In genomic region chr10:17227367-17228080, GRCh38 we compare ENCODE assay signal across 8 cellular contexts.
A peak's percentile ranks its signal among the peaks of the same experiment; 100 is the strongest.
DNase-seq lines count a peak whose midpoint lies in the region; ATAC-seq and TF ChIP-seq lines count a peak whose summit lies in the region.

No MANE protein-coding gene starts in this region.

- peaks cover 8% of the 10 kb centered on the region for H3K4me1 ChIP-seq in parathyroid adenoma

- H3K4me2 ChIP-seq in SU-DHL-6 (ENCODE audit: low read depth, low read length, poor library complexity, severe bottlenecking), result peak overlapping the region; percentile 65
- peak overlapping the region; percentile 58 for H3K4me2 ChIP-seq in parathyroid adenoma (ENCODE audit: low read length)

- no peaks in the 10 kb centered on the region for H3K27me3 ChIP-seq in SU-DHL-6 (ENCODE audit: low read length)
- H3K27me3 ChIP-seq in parathyroid adenoma (ENCODE audit: control insufficient read depth, insufficient read depth, low read length), result no peaks in the 10 kb centered on the region

- H3F3A ChIP-seq in SU-DHL-6 (ENCODE audit: insufficient read depth), result peaks cover 22% of the 10 kb centered on the region

- no peaks in the 10 kb centered on the region for H3K9me2 ChIP-seq in SU-DHL-6 (replicated peaks; ENCODE audit: insufficient read depth, low read length)

- H3K4me3 ChIP-seq in SU-DHL-6 (ENCODE audit: insufficient read depth, low read length, poor library complexity, severe bottlenecking) (peak overlapping the region; percentile 81), epithelial cell of esophagus (ENCODE audit: low read length) (no peak overlapping the region), parathyroid adenoma (ENCODE audit: low read depth, low read length) (peak overlapping the region; percentile 56)

- H3K27ac ChIP-seq in SU-DHL-6 (ENCODE audit: low read depth, low read length), result peak overlapping the region; percentile 90
- H3K27ac ChIP-seq in parathyroid adenoma, result peak overlapping the region; percentile 76

- H3K36me3 ChIP-seq in SU-DHL-6 (ENCODE audit: low read length) (peaks cover 17% of the 10 kb centered on the region), parathyroid adenoma (ENCODE audit: control insufficient read depth, insufficient read depth, low read length) (no peaks in the 10 kb centered on the region)

- H4K20me1 ChIP-seq in SU-DHL-6 (ENCODE audit: low read depth, low read length), result peaks cover 8% of the 10 kb centered on the region

- H3K79me2 ChIP-seq in SU-DHL-6 (ENCODE audit: insufficient read depth, low read length) (peaks cover 8% of the 10 kb centered on the region; the same call in 1 of the 2 replicates), parathyroid adenoma (no peaks in the 10 kb centered on the region)

- H2AFZ ChIP-seq in SU-DHL-6 (ENCODE audit: low read depth, low read length, severe bottlenecking) (peak overlapping the region; percentile 93), parathyroid adenoma (peak overlapping the region; percentile 83)

- TF ChIP-seq CTCF in SU-DHL-6 (IDR thresholded peaks at IDR 0.05; ENCODE audit: insufficient read depth, low read length, poor library complexity, severe bottlenecking), result no peak
- TF ChIP-seq CTCF in epithelial cell of esophagus (IDR thresholded peaks at IDR 0.05; ENCODE audit: insufficient read depth, low read depth, low read length, missing control alignments), result peak; percentile 25
- TF ChIP-seq CTCF in parathyroid adenoma (IDR thresholded peaks at IDR 0.05), result peak; percentile 37

- no peaks in the 10 kb centered on the region for H3K9me3 ChIP-seq in SU-DHL-6 (ENCODE audit: insufficient read depth, low read length)
- no peaks in the 10 kb centered on the region for H3K9me3 ChIP-seq in parathyroid adenoma (ENCODE audit: control insufficient read depth, low read length)

- DNase-seq in stimulated activated CD4-positive, alpha-beta T cell treated with anti-CD3 and anti-CD28 coated beads, Interleukin-1b, Interleukin-23, amount 100 ng/mL, for 48 hours, result peak; percentile 7
- no peak for DNase-seq in stimulated activated CD4-positive, alpha-beta T cell treated with anti-CD3 and anti-CD28 coated beads, Interleukin-4, amount 100 ng/mL, for 4 hours
- DNase-seq in epithelial cell of esophagus (ENCODE audit: low read depth) (no peak), NCI-H1092 treated with DMSO at 0.1 percent for 48 hours (lab: John Stamatoyannopoulos, UW) (no peak), iPS-NIHi7 (ENCODE audit: extremely low spot score) (no peak)

- H3K9ac ChIP-seq in SU-DHL-6 (ENCODE audit: low read length) (peak overlapping the region; percentile 91), parathyroid adenoma (no peak overlapping the region)

- peak; percentile 24 for ATAC-seq in HG03060 (IDR thresholded peaks at IDR 0.05; ENCODE audit: low read depth, unreplicated experiment)
